In the genomic region with DNA sequence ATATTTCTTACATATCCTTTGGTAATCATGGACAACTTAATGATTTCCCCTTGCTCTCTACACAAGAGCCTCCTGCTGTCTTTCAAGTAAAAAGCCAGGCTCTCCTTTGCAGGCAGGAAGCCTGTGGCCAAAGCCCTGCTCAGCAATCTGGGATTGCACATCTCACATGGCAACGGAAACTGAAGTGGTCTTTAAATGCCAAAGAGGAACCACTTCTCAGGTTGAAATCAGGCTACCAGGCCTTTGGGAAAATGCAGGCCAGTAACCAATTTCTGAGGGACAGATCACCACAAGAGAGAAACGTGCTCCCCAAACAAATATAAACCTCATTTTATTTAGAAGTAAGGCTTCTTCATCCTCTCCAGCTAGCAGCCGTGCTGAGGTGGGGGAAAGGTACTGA, we compare ENCODE assay signal across 17 cellular contexts.
DNase-seq lines count a peak whose midpoint lies in the region; ATAC-seq and TF ChIP-seq lines count a peak whose summit lies in the region.
"Had no signal": no experiment of that assay in that cellular context is flagged by ENCODE, and none has a peak within 500 bp of the region (broad histone marks: within the 10 kb centered on the region; RNA-seq: fewer than 3 reads in every experiment).

No MANE protein-coding gene starts in this region.

- H3K4me2 ChIP-seq in DND-41 (ENCODE audit: insufficient read depth, low read length) (no peak overlapping the region), Karpas-422 (ENCODE audit: low read depth, low read length, poor library complexity, severe bottlenecking) (no peak overlapping the region)

- no peaks in the 10 kb centered on the region for H3K36me3 ChIP-seq in DND-41 (ENCODE audit: insufficient read depth, low read length)
- H3K36me3 ChIP-seq in Karpas-422 (ENCODE audit: insufficient read depth, low read length) = no peaks in the 10 kb centered on the region
- H3K36me3 ChIP-seq: vagina had no signal

- POLR2A ChIA-PET in activated naive CD8-positive, alpha-beta T cell treated with anti-CD3 and anti-CD28 coated beads, Interleukin-2, amount 10 ng/mL, durations not matched to agents 7 days and 5 days (lab: Charles Lee) = interaction anchor here (1.8 kb wide), 1 partner anchor 10 kb away, joined by 6 read pairs; no protein-coding TSS in a partner anchor

- H2AFZ ChIP-seq in DND-41 (ENCODE audit: low read depth, low read length) (no peak overlapping the region), Karpas-422 (ENCODE audit: low read length) (no peak overlapping the region)

- H3K4me1 ChIP-seq in DND-41 (ENCODE audit: insufficient read depth, low read length) (peaks cover 27% of the 10 kb centered on the region), Karpas-422 (ENCODE audit: low read length) (peaks cover 7% of the 10 kb centered on the region)
- H3K4me1 ChIP-seq: vagina had no signal

- no peak for TF ChIP-seq CTCF in DND-41 (IDR thresholded peaks at IDR 0.05; ENCODE audit: borderline replicate concordance, extremely low read depth, low read length, poor library complexity, severe bottlenecking)

- H3K4me3 ChIP-seq in DND-41 (ENCODE audit: low read depth in 1 of 2, low read length in 2 of 2) = no peak overlapping the region
- H3K4me3 ChIP-seq in Karpas-422 (ENCODE audit: low read length) = no peak overlapping the region
- H3K4me3 ChIP-seq: SK-N-MC, vagina had no signal

- H3K9me3 ChIP-seq in DND-41 (ENCODE audit: insufficient read depth, low read length, severe bottlenecking) (peaks cover 13% of the 10 kb centered on the region), Karpas-422 (ENCODE audit: low read length) (peaks cover 12% of the 10 kb centered on the region)

- H3K36me3 Mint-ChIP-seq in activated naive CD8-positive, alpha-beta T cell treated with anti-CD3 and anti-CD28 coated beads, Interleukin-2, amount 10 ng/mL, durations not matched to agents 7 days and 5 days = peaks cover 24% of the 10 kb centered on the region

- DNase-seq in AML-193 (lab: John Stamatoyannopoulos, UW) (peak; percentile 92 to 94), DND-41 (peak; percentile 54), NOMO-1 treated with dmso at 0.1 percent for 144 hours (lab: John Stamatoyannopoulos, UW; ENCODE audit: unreplicated experiment) (peak; percentile 76), NCI-H1092 (lab: John Stamatoyannopoulos, UW) (no peak), Right ventricle myocardium inferior (ENCODE audit: missing footprints) (no peak), GOT3 (lab: John Stamatoyannopoulos, UW) (no peak), Karpas-422 (no peak)
- no peak for DNase-seq in activated naive CD8-positive, alpha-beta T cell treated with anti-CD3 and anti-CD28 coated beads, Interleukin-2, amount 10 ng/mL, durations not matched to agents 7 days and 5 days
- DNase-seq: activated effector memory CD4-positive, alpha-beta T cell treated with anti-CD3 and anti-CD28 coated beads, Interleukin-2, amount 50 U/mL, for 16 hours; aorta; cerebellar nuclear complex; mesendoderm; NCI-H1092 treated with DMSO at 0.1 percent for 48 hours; right cardiac atrium had no signal

- H3K27me3 ChIP-seq in DND-41 (ENCODE audit: insufficient read depth, low read length, poor library complexity) (no peaks in the 10 kb centered on the region), Karpas-422 (ENCODE audit: low read length) (no peaks in the 10 kb centered on the region)
- H3K27me3 ChIP-seq: vagina had no signal

- no peak for ATAC-seq in DND-41 (ENCODE audit: insufficient read depth, low read depth)
- ATAC-seq in activated naive CD8-positive, alpha-beta T cell treated with anti-CD3 and anti-CD28 coated beads, Interleukin-2, amount 10 ng/mL, durations not matched to agents 7 days and 5 days (ENCODE audit: low read depth) = no peak
- ATAC-seq in Right ventricle myocardium inferior = no peak
- ATAC-seq: HepG2, right cardiac atrium had no signal

- H3K27me3 Mint-ChIP-seq in activated naive CD8-positive, alpha-beta T cell treated with anti-CD3 and anti-CD28 coated beads, Interleukin-2, amount 10 ng/mL, durations not matched to agents 7 days and 5 days = no peaks in the 10 kb centered on the region

- peaks cover 55% of the 10 kb centered on the region for H3K4me1 Mint-ChIP-seq in activated naive CD8-positive, alpha-beta T cell treated with anti-CD3 and anti-CD28 coated beads, Interleukin-2, amount 10 ng/mL, durations not matched to agents 7 days and 5 days

- H3K9ac ChIP-seq in DND-41 (ENCODE audit: low read depth, low read length) = no peak overlapping the region
- no peak overlapping the region for H3K9ac ChIP-seq in Karpas-422 (ENCODE audit: low read length)

- peak overlapping the region; percentile 49 for H3K4me3 Mint-ChIP-seq in activated naive CD8-positive, alpha-beta T cell treated with anti-CD3 and anti-CD28 coated beads, Interleukin-2, amount 10 ng/mL, durations not matched to agents 7 days and 5 days

- H3K9me2 ChIP-seq in Karpas-422 (replicated peaks; ENCODE audit: insufficient read depth, low read length) = no peaks in the 10 kb centered on the region

- peak overlapping the region; percentile 62 for H3K27ac Mint-ChIP-seq in activated naive CD8-positive, alpha-beta T cell treated with anti-CD3 and anti-CD28 coated beads, Interleukin-2, amount 10 ng/mL, durations not matched to agents 7 days and 5 days

- H3K27ac ChIP-seq in DND-41 (ENCODE audit: low read length) (no peak overlapping the region), Karpas-422 (ENCODE audit: low read length) (no peak overlapping the region)
- H3K27ac ChIP-seq: SK-N-MC, vagina had no signal

- H3K79me2 ChIP-seq in DND-41 (ENCODE audit: insufficient read depth, low read length) = no peaks in the 10 kb centered on the region
- H3K79me2 ChIP-seq in Karpas-422 (ENCODE audit: low read length) = no peaks in the 10 kb centered on the region

- H4K20me1 ChIP-seq in DND-41 (ENCODE audit: insufficient read depth, low read length) (no peaks in the 10 kb centered on the region), Karpas-422 (ENCODE audit: insufficient read depth, low read depth, low read length) (no peaks in the 10 kb centered on the region)

- intact Hi-C loops in Right ventricle myocardium inferior (cut with DNase I) = no loop called here

- peaks cover 13% of the 10 kb centered on the region for H3K9me3 Mint-ChIP-seq in activated naive CD8-positive, alpha-beta T cell treated with anti-CD3 and anti-CD28 coated beads, Interleukin-2, amount 10 ng/mL, durations not matched to agents 7 days and 5 days

Comparison
In these comparisons a context has a peak if more than half of its experiments do, and no peak if none do; other contexts are left out.
1. DNase-seq: peak in AML-193 (2 of 2), DND-41 (single experiment) and NOMO-1 treated with dmso at 0.1 percent for 144 hours (single experiment); none in activated naive CD8-positive, alpha-beta T cell treated with anti-CD3 and anti-CD28 coated beads, Interleukin-2, amount 10 ng/mL, durations not matched to agents 7 days and 5 days (single experiment), NCI-H1092 (single experiment), Right ventricle myocardium inferior (single experiment), GOT3 (single experiment) and Karpas-422 (single experiment).